ENCODE assay signal across 11 cellular contexts in genomic region chr16:11259288-11259621, GRCh38. TPM values are rescaled to one million over a fixed set of nuclear protein-coding genes. Genes with fewer than 3 reads are reported as not detected.
A peak's percentile ranks its signal among the peaks of the same experiment; 100 is the strongest.
DNase-seq lines count a peak whose midpoint lies in the region; ATAC-seq and TF ChIP-seq lines count a peak whose summit lies in the region.
"Had no signal": no experiment of that assay in that cellular context is flagged by ENCODE, and none has a peak within 500 bp of the region (broad histone marks: within the 10 kb centered on the region; RNA-seq: fewer than 3 reads in every experiment).

No MANE protein-coding gene starts in this region.

- peaks cover 0 to 11% (median 0%) of the 10 kb centered on the region in 9 donors for H3K36me3 ChIP-seq in heart right ventricle
- no peaks in the 10 kb centered on the region for H3K36me3 ChIP-seq in ascending aorta
- no peaks in the 10 kb centered on the region for H3K36me3 ChIP-seq in mucosa of stomach (ENCODE audit: control insufficient read depth, insufficient read depth, low read length)
- no peaks in the 10 kb centered on the region for H3K36me3 ChIP-seq in upper lobe of left lung

- peaks cover 41% of the 10 kb centered on the region for H3K4me1 Mint-ChIP-seq in activated T-helper 2 cell treated with anti-CD3 and anti-CD28 coated beads, Interferon-gamma antibody, Interleukin-2, Interleukin-4, amounts not matched to agents 10 μg/mL and 5 μg/mL and 100 μg/mL, durations not matched to agents 14 hours and 24 hours and 36 hours (ENCODE audit: low read depth)

- TF ChIP-seq EP300 in upper lobe of left lung (IDR thresholded peaks at IDR 0.05): no peak

- DNase-seq in heart right ventricle: no peak
- DNase-seq in Right ventricle myocardium inferior (ENCODE audit: missing footprints): no peak
- DNase-seq in ascending aorta (ENCODE audit: low spot score in 2 of 2): no peak
- no peak for DNase-seq in upper lobe of left lung
- DNase-seq in islet precursor cell: no peak
- no peak for DNase-seq in activated T-helper 2 cell treated with anti-CD3 and anti-CD28 coated beads, Interferon-gamma antibody, Interleukin-2, Interleukin-4, amounts not matched to agents 10 μg/mL and 5 μg/mL and 100 μg/mL, durations not matched to agents 14 hours and 24 hours and 36 hours (ENCODE audit: low spot score)
- DNase-seq in SIG-M5 treated with dmso at 0.1 percent for 504 hours (lab: John Stamatoyannopoulos, UW; ENCODE audit: unreplicated experiment): no peak
- DNase-seq: amniotic stem cell, NCI-H1417 treated with DMSO at 0.1 percent for 48 hours had no signal

- H3K9me3 Mint-ChIP-seq in activated T-helper 2 cell treated with anti-CD3 and anti-CD28 coated beads, Interferon-gamma antibody, Interleukin-2, Interleukin-4, amounts not matched to agents 10 μg/mL and 5 μg/mL and 100 μg/mL, durations not matched to agents 14 hours and 24 hours and 36 hours: no peaks in the 10 kb centered on the region
- H3K9me3 Mint-ChIP-seq: activated CD4-positive, alpha-beta T cell treated with anti-CD3 and anti-CD28 coated beads, Interleukin-2, amount 10 ng/mL, durations not matched to agents 24 days and 14 days had no signal

- H3K36me3 Mint-ChIP-seq in activated T-helper 2 cell treated with anti-CD3 and anti-CD28 coated beads, Interferon-gamma antibody, Interleukin-2, Interleukin-4, amounts not matched to agents 10 μg/mL and 5 μg/mL and 100 μg/mL, durations not matched to agents 14 hours and 24 hours and 36 hours (ENCODE audit: low read depth): peaks cover 12% of the 10 kb centered on the region

- peak overlapping the region; percentile 50 for H3K9ac ChIP-seq in mucosa of stomach (ENCODE audit: low read length)

- TF ChIP-seq POLR2A in upper lobe of left lung (IDR thresholded peaks at IDR 0.05): no peak

- no peak overlapping the region for H3K27ac Mint-ChIP-seq in activated T-helper 2 cell treated with anti-CD3 and anti-CD28 coated beads, Interferon-gamma antibody, Interleukin-2, Interleukin-4, amounts not matched to agents 10 μg/mL and 5 μg/mL and 100 μg/mL, durations not matched to agents 14 hours and 24 hours and 36 hours

- H3K27ac ChIP-seq in heart right ventricle (peak overlapping the region in 9 of 10 donors; percentile 5 to 70 (median 57)), ascending aorta (peak overlapping the region; percentile 70 to 78), upper lobe of left lung (peak overlapping the region; percentile 45 to 75 (median 56))

- intact Hi-C loops in heart right ventricle (cut with DNase I) (loop anchor here in 9 of 10 donors (5.0 to 10.0 kb wide), 8 partner anchors 98 to 292 kb away; no protein-coding TSS in a partner anchor), Right ventricle myocardium inferior (cut with DNase I) (loop anchor here (2.0 to 10.0 kb wide), 2 partner anchors 38 to 514 kb away; partner anchors contain the start of gene NUBP1), ascending aorta (cut with DNase I) (loop anchor here (5.0 to 10.0 kb wide), 4 partner anchors 124 to 522 kb away; partner anchors contain the start of gene SNN)
- intact Hi-C loops in activated T-helper 2 cell treated with anti-CD3 and anti-CD28 coated beads, Interferon-gamma antibody, Interleukin-2, Interleukin-4, amounts not matched to agents 10 μg/mL and 5 μg/mL and 100 μg/mL, durations not matched to agents 14 hours and 24 hours and 36 hours (cut with micrococcal nuclease): loop anchor here (10.0 kb wide), 2 partner anchors 384 to 536 kb away; partner anchors contain the start of genes CIITA and ZC3H7A

- no peak overlapping the region for H3K4me3 Mint-ChIP-seq in activated T-helper 2 cell treated with anti-CD3 and anti-CD28 coated beads, Interferon-gamma antibody, Interleukin-2, Interleukin-4, amounts not matched to agents 10 μg/mL and 5 μg/mL and 100 μg/mL, durations not matched to agents 14 hours and 24 hours and 36 hours (ENCODE audit: low read depth)

- no peak for ATAC-seq in heart right ventricle
- ATAC-seq in Right ventricle myocardium inferior: no peak
- no peak for ATAC-seq in upper lobe of left lung (ENCODE audit: low FRiP score in 2 of 2)

- H3K4me1 ChIP-seq in heart right ventricle (peaks cover 15 to 44% (median 32%) of the 10 kb centered on the region in 9 donors), ascending aorta (peaks cover 7 to 21% of the 10 kb centered on the region in 2 donors), mucosa of stomach (ENCODE audit: control insufficient read depth, insufficient read depth, low read length) (peaks cover 34% of the 10 kb centered on the region), upper lobe of left lung (peaks cover 29 to 41% (median 35%) of the 10 kb centered on the region in 4 donors)

- H3K27me3 ChIP-seq in heart right ventricle (no peaks in the 10 kb centered on the region), ascending aorta (no peaks in the 10 kb centered on the region), mucosa of stomach (ENCODE audit: control insufficient read depth, insufficient read depth, low read length) (no peaks in the 10 kb centered on the region), upper lobe of left lung (no peaks in the 10 kb centered on the region)

- H3K4me3 ChIP-seq in heart right ventricle (peak overlapping the region in 3 of 10 donors; percentile 22 to 31 (median 23)), ascending aorta (peak overlapping the region; percentile 12 to 53), mucosa of stomach (ENCODE audit: low read length) (peak overlapping the region; percentile 14), upper lobe of left lung (peak overlapping the region in 3 of 4 donors; percentile 2 to 29 (median 28))

- 30 to 31% methylated on average over 8 of the region's 8 CpGs for WGBS in heart right ventricle, 2 donors
- 32 to 33% methylated on average over 8 of the region's 8 CpGs for WGBS in upper lobe of left lung, 2 donors

- no peak for TF ChIP-seq CTCF in heart right ventricle (IDR thresholded peaks at IDR 0.05)
- TF ChIP-seq CTCF in ascending aorta (IDR thresholded peaks at IDR 0.05): no peak
- TF ChIP-seq CTCF in upper lobe of left lung (IDR thresholded peaks at IDR 0.05): no peak

- no peaks in the 10 kb centered on the region for H3K27me3 Mint-ChIP-seq in activated T-helper 2 cell treated with anti-CD3 and anti-CD28 coated beads, Interferon-gamma antibody, Interleukin-2, Interleukin-4, amounts not matched to agents 10 μg/mL and 5 μg/mL and 100 μg/mL, durations not matched to agents 14 hours and 24 hours and 36 hours (ENCODE audit: low read depth)
- H3K27me3 Mint-ChIP-seq: activated CD4-positive, alpha-beta T cell treated with anti-CD3 and anti-CD28 coated beads, Interleukin-2, amount 10 ng/mL, durations not matched to agents 24 days and 14 days had no signal

- H3K9me3 ChIP-seq in heart right ventricle (no peaks in the 10 kb centered on the region), ascending aorta (no peaks in the 10 kb centered on the region), mucosa of stomach (ENCODE audit: control insufficient read depth, low read length) (no peaks in the 10 kb centered on the region), upper lobe of left lung (no peaks in the 10 kb centered on the region)

RNA-seq across cellular contexts. Expression of gene SOCS1, which starts 3.3 kb away (rescaled TPM):
- total RNA-seq in heart right ventricle: 10 to 100 TPM in 1 of 10 donors, 1 to 10 TPM in 7, under 1 TPM in 2; 0.60 to 12.2 (median 2.1) TPM
- 10 to 100 TPM in 1 of 2 donors, 1 to 10 TPM in 1; 5.8 to 10.8 TPM for polyA plus RNA-seq in heart right ventricle
- total RNA-seq in Right ventricle myocardium inferior: 6.0 TPM
- total RNA-seq in ascending aorta: 1.8 TPM
- 10 to 100 TPM in 5 of 6 donors, 1 to 10 TPM in 1; 9.4 to 36.6 (median 18.5) TPM for total RNA-seq in upper lobe of left lung
- 217 and 219 TPM in 2 replicates for total RNA-seq in activated T-helper 2 cell treated with anti-CD3 and anti-CD28 coated beads, Interferon-gamma antibody, Interleukin-2, Interleukin-4, amounts not matched to agents 10 μg/mL and 5 μg/mL and 100 μg/mL, durations not matched to agents 14 hours and 24 hours and 36 hours

RNA-seq across cellular contexts. Expression of gene TNP2, which starts 9.9 kb away (rescaled TPM):
- total RNA-seq in heart right ventricle (not detected), Right ventricle myocardium inferior (not detected), ascending aorta (not detected), upper lobe of left lung (not detected)
- polyA plus RNA-seq in heart right ventricle: not detected
- not detected in 2 replicates for total RNA-seq in activated T-helper 2 cell treated with anti-CD3 and anti-CD28 coated beads, Interferon-gamma antibody, Interleukin-2, Interleukin-4, amounts not matched to agents 10 μg/mL and 5 μg/mL and 100 μg/mL, durations not matched to agents 14 hours and 24 hours and 36 hours
- total RNA-seq: activated CD4-positive, alpha-beta T cell treated with anti-CD3 and anti-CD28 coated beads, Interleukin-2, amount 10 ng/mL, durations not matched to agents 24 days and 14 days had no signal

RNA-seq across cellular contexts. Expression of gene PRM3, which starts 14.2 kb away (rescaled TPM):
- total RNA-seq in heart right ventricle: not detected
- not detected for polyA plus RNA-seq in heart right ventricle
- not detected for total RNA-seq in Right ventricle myocardium inferior
- not detected for total RNA-seq in ascending aorta
- total RNA-seq in upper lobe of left lung: not detected
- not detected in 2 replicates for total RNA-seq in activated T-helper 2 cell treated with anti-CD3 and anti-CD28 coated beads, Interferon-gamma antibody, Interleukin-2, Interleukin-4, amounts not matched to agents 10 μg/mL and 5 μg/mL and 100 μg/mL, durations not matched to agents 14 hours and 24 hours and 36 hours
- total RNA-seq: activated CD4-positive, alpha-beta T cell treated with anti-CD3 and anti-CD28 coated beads, Interleukin-2, amount 10 ng/mL, durations not matched to agents 24 days and 14 days had no signal

RNA-seq across cellular contexts. Expression of gene PRM2, which starts 17.0 kb away (rescaled TPM):
- total RNA-seq in heart right ventricle: not detected
- polyA plus RNA-seq in heart right ventricle: not detected
- total RNA-seq in Right ventricle myocardium inferior: not detected
- not detected for total RNA-seq in ascending aorta
- total RNA-seq in upper lobe of left lung: not detected
- total RNA-seq in activated T-helper 2 cell treated with anti-CD3 and anti-CD28 coated beads, Interferon-gamma antibody, Interleukin-2, Interleukin-4, amounts not matched to agents 10 μg/mL and 5 μg/mL and 100 μg/mL, durations not matched to agents 14 hours and 24 hours and 36 hours: not detected in 2 replicates
- total RNA-seq: activated CD4-positive, alpha-beta T cell treated with anti-CD3 and anti-CD28 coated beads, Interleukin-2, amount 10 ng/mL, durations not matched to agents 24 days and 14 days had no signal

RNA-seq across cellular contexts. Expression of gene PRM1, which starts 21.9 kb away (rescaled TPM):
- total RNA-seq in heart right ventricle (not detected), Right ventricle myocardium inferior (not detected), ascending aorta (not detected), upper lobe of left lung (not detected)
- polyA plus RNA-seq in heart right ventricle: not detected
- total RNA-seq in activated T-helper 2 cell treated with anti-CD3 and anti-CD28 coated beads, Interferon-gamma antibody, Interleukin-2, Interleukin-4, amounts not matched to agents 10 μg/mL and 5 μg/mL and 100 μg/mL, durations not matched to agents 14 hours and 24 hours and 36 hours: not detected in 2 replicates
- total RNA-seq: activated CD4-positive, alpha-beta T cell treated with anti-CD3 and anti-CD28 coated beads, Interleukin-2, amount 10 ng/mL, durations not matched to agents 24 days and 14 days had no signal
